Comparison of ENCODE assay signal across 1 cellular context in the genomic region with DNA sequence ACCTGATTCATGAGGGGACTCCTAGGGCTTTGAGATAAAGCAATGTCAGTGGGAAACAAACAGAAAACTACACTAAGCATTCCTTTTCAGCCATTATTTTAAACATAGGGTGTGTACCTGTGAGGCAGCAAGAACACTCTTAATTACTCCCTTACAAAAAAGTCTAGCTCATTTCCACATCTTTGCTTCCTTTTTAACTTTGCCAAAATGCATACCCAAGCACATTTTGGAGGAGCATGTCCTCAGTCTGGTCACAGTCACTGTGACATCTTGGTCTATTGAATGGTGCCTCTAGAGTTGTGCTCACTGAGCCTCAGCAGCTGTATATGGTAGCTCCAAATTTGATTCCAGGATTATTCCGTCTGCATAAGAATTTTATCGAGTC.
TF ChIP-seq lines count a peak whose summit lies in the region.

No MANE protein-coding gene starts in this region.

TF ChIP-seq in H1, 55 proteins besides CTCF, POLR2A, EP300 and RAD21:
- TF ChIP-seq TCF12 (IDR thresholded peaks at IDR 0.05; ENCODE audit: low read depth, low read length): no peak
